8 cellular contexts compared by ENCODE assay signal in the genomic region with DNA sequence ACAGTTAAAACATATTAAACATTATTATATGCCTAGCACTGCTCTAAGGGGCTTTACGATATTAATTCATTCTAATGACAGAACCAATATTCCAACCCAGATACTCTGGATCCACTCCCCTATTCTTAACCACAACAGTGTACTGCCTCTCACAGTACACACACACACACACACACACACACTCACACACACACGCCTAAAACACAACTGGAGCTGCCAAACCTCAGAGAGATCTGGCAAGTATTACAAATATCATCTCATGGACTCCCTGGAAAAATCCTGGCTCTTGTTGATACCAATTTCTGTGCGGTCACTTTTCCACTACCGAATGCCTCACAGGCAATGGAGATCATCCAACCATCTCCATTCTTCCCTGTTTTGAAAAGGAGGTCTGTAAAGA. TPM values are rescaled to one million over a fixed set of nuclear protein-coding genes. Genes with fewer than 3 reads are reported as not detected.
DNase-seq lines count a peak whose midpoint lies in the region; ATAC-seq and TF ChIP-seq lines count a peak whose summit lies in the region.

No MANE protein-coding gene starts in this region.

- H2AFZ ChIP-seq in OCI-LY1 (ENCODE audit: low read length) = peak overlapping the region; percentile 43; the same call in 1 of the 2 replicates
- H2AFZ ChIP-seq in neural cell (ENCODE audit: low read depth, low read length) = no peak overlapping the region

- H3K4me1 Mint-ChIP-seq in CD4-positive, alpha-beta T cell (ENCODE audit: low read depth) = peaks cover 47% of the 10 kb centered on the region
- H3K4me1 Mint-ChIP-seq in endodermal cell = peaks cover 7% of the 10 kb centered on the region

- H3F3A ChIP-seq in OCI-LY1 (ENCODE audit: insufficient read depth, low read length) = no peaks in the 10 kb centered on the region
- H3F3A ChIP-seq in neural cell (ENCODE audit: insufficient read depth, low read length, poor library complexity, severe bottlenecking) = no peaks in the 10 kb centered on the region

- H4K20me1 ChIP-seq in OCI-LY1 (ENCODE audit: insufficient read depth, low read length) (no peaks in the 10 kb centered on the region), neural cell (ENCODE audit: insufficient read depth) (no peaks in the 10 kb centered on the region)

- H3K4me1 ChIP-seq in OCI-LY1 (ENCODE audit: insufficient read depth, low read length, severe bottlenecking) (peaks cover 19% of the 10 kb centered on the region), endodermal cell (ENCODE audit: control insufficient read depth, insufficient read depth, low read length) (no peaks in the 10 kb centered on the region)

- H3K36me3 ChIP-seq in OCI-LY1 (ENCODE audit: insufficient read depth, low read length) (peaks cover 20% of the 10 kb centered on the region), endodermal cell (ENCODE audit: control insufficient read depth, insufficient read depth, low read length) (peaks cover 5% of the 10 kb centered on the region), neural cell (ENCODE audit: insufficient read depth, low read length) (no peaks in the 10 kb centered on the region)

- no peak for TF ChIP-seq EP300 in neural cell (conservative IDR thresholded peaks at IDR 0.05; ENCODE audit: poor library complexity, severe bottlenecking)

- H3K9ac ChIP-seq in OCI-LY1 (ENCODE audit: low read length) = no peak overlapping the region; the same call in 1 of the 2 replicates
- peak overlapping the region; percentile 88 for H3K9ac ChIP-seq in endodermal cell (ENCODE audit: extremely low read depth, low read length, poor library complexity, severe bottlenecking)
- H3K9ac ChIP-seq in neural cell (ENCODE audit: low read length) = peak overlapping the region; percentile 87

- peaks cover 1% of the 10 kb centered on the region for H3K27me3 Mint-ChIP-seq in CD4-positive, alpha-beta T cell
- no peaks in the 10 kb centered on the region for H3K27me3 Mint-ChIP-seq in endodermal cell (ENCODE audit: insufficient read depth)

- DNase-seq in CD4-positive, alpha-beta T cell = no peak
- DNase-seq in endodermal cell = no peak
- no peak for DNase-seq in nucleus accumbens (lab: John Stamatoyannopoulos, UW)
- DNase-seq in T1000 (lab: John Stamatoyannopoulos, UW) = no peak

- no peak overlapping the region for H3K27ac ChIP-seq in CD4-positive, alpha-beta T cell (ENCODE audit: low read depth, low read length)
- H3K27ac ChIP-seq in OCI-LY1 (ENCODE audit: low read depth, low read length, poor library complexity, severe bottlenecking) (no peak overlapping the region), endodermal cell (ENCODE audit: low read depth, low read length) (no peak overlapping the region), neural cell (ENCODE audit: low read length) (peak overlapping the region; percentile 89)

- H3K9me2 ChIP-seq in OCI-LY1 (ENCODE audit: low read depth, low read length) (no peaks in the 10 kb centered on the region), neural cell (ENCODE audit: insufficient read depth, low read length) (no peaks in the 10 kb centered on the region)

- TF ChIP-seq RAD21 in neural cell (conservative IDR thresholded peaks at IDR 0.05) = no peak

- 91 to 94% methylated on average over 3 to 4 of the region's 4 CpGs for WGBS in endodermal cell (ENCODE audit: insufficient coverage in 1 of 2, insufficient read length in 1 of 2), 2 experiments

- CTCF ChIA-PET in CD4-positive, alpha-beta T cell (lab: Charles Lee) = interaction anchor here (3.0 kb wide), 1 partner anchor 119 kb away, joined by 17 read pairs; a partner anchor contains a TSS

- intact Hi-C loops in CD4-positive, alpha-beta T cell (cut with DNase I, micrococcal nuclease) = no loop called here

- H3K4me2 ChIP-seq in OCI-LY1 (ENCODE audit: low read length) (peak overlapping the region; percentile 81), neural cell (ENCODE audit: low read length) (peak overlapping the region; percentile 97)

- H3K9me3 Mint-ChIP-seq in CD4-positive, alpha-beta T cell = no peaks in the 10 kb centered on the region
- peaks cover 24% of the 10 kb centered on the region for H3K9me3 Mint-ChIP-seq in endodermal cell

- no peaks in the 10 kb centered on the region for H3K9me3 ChIP-seq in CD4-positive, alpha-beta T cell (ENCODE audit: control insufficient read depth, low read length)
- peaks cover 14% of the 10 kb centered on the region for H3K9me3 ChIP-seq in OCI-LY1 (ENCODE audit: low read length)
- peaks cover 24% of the 10 kb centered on the region for H3K9me3 ChIP-seq in endodermal cell (ENCODE audit: control insufficient read depth, low read length)
- H3K9me3 ChIP-seq in neural cell (ENCODE audit: low read length) = no peaks in the 10 kb centered on the region

- no peaks in the 10 kb centered on the region for H3K27me3 ChIP-seq in CD4-positive, alpha-beta T cell (ENCODE audit: control insufficient read depth, insufficient read depth, low read length)
- H3K27me3 ChIP-seq in OCI-LY1 (ENCODE audit: insufficient read depth, low read length) = no peaks in the 10 kb centered on the region
- no peaks in the 10 kb centered on the region for H3K27me3 ChIP-seq in endodermal cell (ENCODE audit: control insufficient read depth, insufficient read depth, low read length, poor library complexity, severe bottlenecking)
- H3K27me3 ChIP-seq in neural cell (ENCODE audit: insufficient read depth, low read depth, low read length) = no peaks in the 10 kb centered on the region

- ATAC-seq in CD4-positive, alpha-beta T cell (ENCODE audit: poor library complexity) = no peak
- ATAC-seq in GM18520 (IDR thresholded peaks at IDR 0.05; ENCODE audit: unreplicated experiment) (no peak), HG03045 (IDR thresholded peaks at IDR 0.05; ENCODE audit: unreplicated experiment) (no peak)

- H3K36me3 Mint-ChIP-seq in CD4-positive, alpha-beta T cell (ENCODE audit: low read depth) = peaks cover 41% of the 10 kb centered on the region
- H3K36me3 Mint-ChIP-seq in endodermal cell (ENCODE audit: low read depth) = peaks cover 22% of the 10 kb centered on the region

- H3K4me3 Mint-ChIP-seq in CD4-positive, alpha-beta T cell = peak overlapping the region; percentile 100
- H3K4me3 Mint-ChIP-seq in endodermal cell = peak overlapping the region; percentile 96

- H3K4me3 ChIP-seq in OCI-LY1 (ENCODE audit: low read depth, low read length, poor library complexity, severe bottlenecking) = peak overlapping the region; percentile 86
- H3K4me3 ChIP-seq in endodermal cell (ENCODE audit: low read length) = peak overlapping the region; percentile 92
- H3K4me3 ChIP-seq in neural cell (ENCODE audit: low read length) = peak overlapping the region; percentile 84

- POLR2A ChIA-PET in CD4-positive, alpha-beta T cell (lab: Charles Lee) = interaction anchor here (1.0 to 2.7 kb wide), 7 partner anchors 34 to 196 kb away, joined by 3 to 23 read pairs (median 9); a partner anchor contains a TSS

- H3K79me2 ChIP-seq in OCI-LY1 (ENCODE audit: insufficient read depth, low read length) = peaks cover 5% of the 10 kb centered on the region; the same call in 1 of the 2 replicates
- peaks cover 38% of the 10 kb centered on the region for H3K79me2 ChIP-seq in neural cell (replicated peaks; ENCODE audit: insufficient read depth, low read length)

- peak overlapping the region; percentile 99 for H3K27ac Mint-ChIP-seq in CD4-positive, alpha-beta T cell
- H3K27ac Mint-ChIP-seq in endodermal cell = no peak overlapping the region

- no peak for TF ChIP-seq CTCF in CD4-positive, alpha-beta T cell (IDR thresholded peaks at IDR 0.05)
- TF ChIP-seq CTCF in OCI-LY1 (IDR thresholded peaks at IDR 0.05; ENCODE audit: low read length) = no peak
- no peak for TF ChIP-seq CTCF in endodermal cell (conservative IDR thresholded peaks at IDR 0.05)
- no peak for TF ChIP-seq CTCF in neural cell (IDR thresholded peaks at IDR 0.05; ENCODE audit: poor library complexity, severe bottlenecking)

TF ChIP-seq in neural cell, 6 proteins besides CTCF, POLR2A, EP300 and RAD21:
- TF ChIP-seq EZH2 (IDR thresholded peaks at IDR 0.05; ENCODE audit: borderline replicate concordance, insufficient read depth, low read length, poor library complexity, severe bottlenecking) (no peak), MXI1 (conservative IDR thresholded peaks at IDR 0.05; ENCODE audit: poor library complexity, severe bottlenecking) (no peak), TAF1 (IDR thresholded peaks at IDR 0.05; ENCODE audit: low read depth) (no peak), POLR2AphosphoS5 (IDR thresholded peaks at IDR 0.05) (no peak), SMC3 (conservative IDR thresholded peaks at IDR 0.05; ENCODE audit: poor library complexity) (no peak)
- TF ChIP-seq, protein P1, sequence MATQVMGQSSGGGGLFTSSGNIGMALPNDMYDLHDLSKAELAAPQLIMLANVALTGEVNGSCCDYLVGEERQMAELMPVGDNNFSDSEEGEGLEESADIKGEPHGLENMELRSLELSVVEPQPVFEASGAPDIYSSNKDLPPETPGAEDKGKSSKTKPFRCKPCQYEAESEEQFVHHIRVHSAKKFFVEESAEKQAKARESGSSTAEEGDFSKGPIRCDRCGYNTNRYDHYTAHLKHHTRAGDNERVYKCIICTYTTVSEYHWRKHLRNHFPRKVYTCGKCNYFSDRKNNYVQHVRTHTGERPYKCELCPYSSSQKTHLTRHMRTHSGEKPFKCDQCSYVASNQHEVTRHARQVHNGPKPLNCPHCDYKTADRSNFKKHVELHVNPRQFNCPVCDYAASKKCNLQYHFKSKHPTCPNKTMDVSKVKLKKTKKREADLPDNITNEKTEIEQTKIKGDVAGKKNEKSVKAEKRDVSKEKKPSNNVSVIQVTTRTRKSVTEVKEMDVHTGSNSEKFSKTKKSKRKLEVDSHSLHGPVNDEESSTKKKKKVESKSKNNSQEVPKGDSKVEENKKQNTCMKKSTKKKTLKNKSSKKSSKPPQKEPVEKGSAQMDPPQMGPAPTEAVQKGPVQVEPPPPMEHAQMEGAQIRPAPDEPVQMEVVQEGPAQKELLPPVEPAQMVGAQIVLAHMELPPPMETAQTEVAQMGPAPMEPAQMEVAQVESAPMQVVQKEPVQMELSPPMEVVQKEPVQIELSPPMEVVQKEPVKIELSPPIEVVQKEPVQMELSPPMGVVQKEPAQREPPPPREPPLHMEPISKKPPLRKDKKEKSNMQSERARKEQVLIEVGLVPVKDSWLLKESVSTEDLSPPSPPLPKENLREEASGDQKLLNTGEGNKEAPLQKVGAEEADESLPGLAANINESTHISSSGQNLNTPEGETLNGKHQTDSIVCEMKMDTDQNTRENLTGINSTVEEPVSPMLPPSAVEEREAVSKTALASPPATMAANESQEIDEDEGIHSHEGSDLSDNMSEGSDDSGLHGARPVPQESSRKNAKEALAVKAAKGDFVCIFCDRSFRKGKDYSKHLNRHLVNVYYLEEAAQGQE (IDR thresholded peaks at IDR 0.05; ENCODE audit: borderline replicate concordance) = no peak

RNA-seq across cellular contexts. Expression of a gene that starts 1.3 kb away (rescaled TPM):
- total RNA-seq in CD4-positive, alpha-beta T cell = 10 to 100 TPM in 1 of 2 experiments, 1 to 10 TPM in 1; 9.7 to 10.6 TPM
- total RNA-seq in endodermal cell = 10 to 100 TPM; 20.5 to 21.2 TPM
- polyA plus RNA-seq in endodermal cell (2013, experiment 1 of 2) = 9.8 TPM
- polyA plus RNA-seq in endodermal cell (2013, experiment 2 of 2) = 8.7 TPM
- 7.4 and 8.4 TPM in 2 replicates for polyA plus RNA-seq in neural cell
- 42.9 and 56.5 TPM in 2 replicates for polyA minus RNA-seq in neural cell

RNA-seq across cellular contexts. Expression of a gene that starts 33.4 kb away (rescaled TPM):
- total RNA-seq in CD4-positive, alpha-beta T cell = 10 to 100 TPM; 11.8 to 12.0 TPM
- total RNA-seq in endodermal cell = 10 to 100 TPM; 24.7 to 30.5 TPM
- polyA plus RNA-seq in endodermal cell (2013, experiment 1 of 2) = 6.6 TPM
- 6.9 TPM for polyA plus RNA-seq in endodermal cell (2013, experiment 2 of 2)
- polyA plus RNA-seq in neural cell = 28.8 and 30.8 TPM in 2 replicates
- polyA minus RNA-seq in neural cell = 101 and 105 TPM in 2 replicates
